In the genomic region with DNA sequence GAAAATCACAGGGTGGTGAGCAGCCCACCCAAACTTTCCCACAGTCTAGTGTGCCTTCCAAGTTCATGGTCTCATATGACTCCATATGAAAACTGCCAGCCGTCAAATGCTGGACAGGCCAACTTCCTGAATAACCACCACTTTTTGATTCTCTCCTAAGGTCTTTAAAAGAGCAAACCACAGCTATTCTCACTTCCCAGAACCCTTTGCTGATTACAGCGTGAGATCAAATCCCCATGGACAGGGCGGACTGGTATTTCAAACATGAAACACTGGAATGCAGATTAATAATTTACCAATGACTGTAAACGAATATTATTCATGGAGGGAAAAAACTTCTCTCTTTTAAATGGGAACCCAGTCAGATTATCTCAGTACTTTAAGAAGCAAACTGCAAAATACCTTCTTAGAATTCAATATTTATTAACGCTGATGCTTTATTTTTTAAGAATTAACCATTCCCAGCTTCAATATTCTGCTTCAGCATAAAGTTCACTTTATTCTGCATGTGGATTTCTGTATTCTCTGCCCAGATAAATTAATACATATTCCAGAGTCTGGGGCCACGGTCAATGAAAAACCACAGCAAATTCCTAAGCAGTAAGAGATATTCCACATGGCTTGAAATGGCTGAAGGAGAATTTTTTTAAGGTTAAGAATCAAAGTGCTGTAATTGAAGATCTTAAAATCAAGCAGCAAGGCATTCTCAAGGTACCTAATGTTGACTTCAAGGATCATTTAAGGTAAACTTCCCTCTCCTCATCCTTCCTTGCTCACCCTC, we compare ENCODE assay signal across 13 cellular contexts. TPM values are rescaled to one million over a fixed set of nuclear protein-coding genes. Genes with fewer than 3 reads are reported as not detected.
A peak's percentile ranks its signal among the peaks of the same experiment; 100 is the strongest.
DNase-seq lines count a peak whose midpoint lies in the region; ATAC-seq, FAIRE-seq and TF ChIP-seq lines count a peak whose summit lies in the region.
"Had no signal": no experiment of that assay in that cellular context is flagged by ENCODE, and none has a peak within 500 bp of the region (broad histone marks: within the 10 kb centered on the region; RNA-seq: fewer than 3 reads in every experiment).

No MANE protein-coding gene starts in this region.

- intact Hi-C loops in left ventricle myocardium superior (cut with micrococcal nuclease): no loop called here
- intact Hi-C loops in left ventricle myocardium inferior (cut with micrococcal nuclease): no loop called here
- intact Hi-C loops in GM12878 (cut with micrococcal nuclease; ENCODE audit: unreplicated experiment): loop anchor here (2.0 kb wide), 1 partner anchor 31 kb away; no protein-coding TSS in a partner anchor
- intact Hi-C loops in lower lobe of right lung (cut with DNase I): no loop called here
- intact Hi-C loops in aorta (cut with DNase I): no loop called here
- intact Hi-C loops in ovary (cut with DNase I): no loop called here

- no peak for TF ChIP-seq EP300 in GM12878 (IDR thresholded peaks at IDR 0.05; ENCODE audit: borderline replicate concordance in 1 of 2, control insufficient read depth in 1 of 2, low read depth in 2 of 2, low read length in 2 of 2)
- no peak for TF ChIP-seq EP300 in ovary (IDR thresholded peaks at IDR 0.05)

- 0 out of 2 replicates have a peak, but pooled peaks cover 6% of the 10 kb centered on the region for H4K20me1 ChIP-seq in GM12878 (ENCODE audit: control insufficient read depth, insufficient read depth)

- RAD21 ChIA-PET in GM12878 (lab: Charles Lee; ENCODE audit: unreplicated experiment): interaction anchor here (0.7 to 4.7 kb wide), 6 partner anchors 24 to 42 kb away, joined by 3 to 29 read pairs (median 4); no protein-coding TSS in a partner anchor

- H3K4me1 ChIP-seq in left ventricle myocardium inferior (peaks cover 36% of the 10 kb centered on the region), GM12878 (ENCODE audit: control insufficient read depth, insufficient read depth, low read length) (peaks cover 80% of the 10 kb centered on the region), lower lobe of right lung (peaks cover 28% of the 10 kb centered on the region), aorta (ENCODE audit: control insufficient read depth in 1 of 2, insufficient read depth in 2 of 2, low read length in 2 of 2) (peaks cover 5 to 10% of the 10 kb centered on the region in 2 donors), ovary (ENCODE audit: insufficient read depth) (peaks cover 4% of the 10 kb centered on the region)
- H3K4me1 ChIP-seq: BE2C had no signal

- H3K79me2 ChIP-seq in GM12878 (ENCODE audit: control insufficient read depth, insufficient read depth, low read length): peaks cover 89% of the 10 kb centered on the region

- H3K4me2 ChIP-seq in GM12878 (ENCODE audit: control insufficient read depth, insufficient read depth): peak overlapping the region; percentile 27; the same call in 1 of the 2 replicates

- DNase-seq in left ventricle myocardium superior (no peak), left ventricle myocardium inferior (no peak), GM12878 (ENCODE audit: low read depth, low spot score) (no peak), lower lobe of right lung (no peak), aorta (peak in 1 of 2 donors; percentile 56), ovary (no peak), SIG-M5 (lab: John Stamatoyannopoulos, UW) (no peak)
- no peak for DNase-seq in activated effector memory CD4-positive, alpha-beta T cell treated with anti-CD3 and anti-CD28 coated beads, Interleukin-2, amount 50 U/mL, for 16 hours
- DNase-seq: BE2C, NCI-H226, thyroid gland had no signal

- 67% methylated on average over 6 of the region's 6 CpGs for WGBS in GM12878 (ENCODE audit: insufficient coverage, insufficient replicate concordance, low lambda C conversion rate, missing lambda C conversion rate)
- 7 to 24% methylated on average over 6 of the region's 6 CpGs for WGBS in aorta, 2 donors
- 8 to 11% (median 8%) methylated on average over 6 of the region's 6 CpGs for WGBS in ovary, 3 donors

- TF ChIP-seq CTCF in left ventricle myocardium inferior (IDR thresholded peaks at IDR 0.05; ENCODE audit: borderline replicate concordance) (no peak), GM12878 (IDR thresholded peaks at IDR 0.05 in 2 of 3, conservative IDR thresholded peaks at IDR 0.05 in 1 of 3; ENCODE audit: control insufficient read depth in 2 of 3, extremely low read depth in 1 of 3, insufficient read depth in 1 of 3, low read depth in 3 of 3, low read length in 3 of 3) (no peak), lower lobe of right lung (IDR thresholded peaks at IDR 0.05) (no peak), ovary (IDR thresholded peaks at IDR 0.05) (no peak)

- H3K36me3 ChIP-seq in left ventricle myocardium inferior (no peaks in the 10 kb centered on the region), GM12878 (ENCODE audit: control insufficient read depth in 2 of 2, insufficient read depth in 2 of 2, low read length in 1 of 2) (peaks cover 0 to 9% of the 10 kb centered on the region in 2 experiments; a peak in 2 of 4 replicates), lower lobe of right lung (no peaks in the 10 kb centered on the region), aorta (ENCODE audit: control insufficient read depth in 1 of 2, insufficient read depth in 2 of 2, low read length in 1 of 2) (no peaks in the 10 kb centered on the region), ovary (no peaks in the 10 kb centered on the region)
- H3K36me3 ChIP-seq: BE2C, cardiac muscle cell, thyroid gland had no signal

- no TSS peak for BruUV-seq in GM12878 (replicated peaks; lab: Mats Ljungman, UMichigan)

- in situ Hi-C loops in GM12878 (cut with MboI): no loop called here

- ATAC-seq in left ventricle myocardium superior (peak; percentile 42), GM12878 (no peak; the same call in 2 of the 3 replicates), lower lobe of right lung (peak; percentile 69 to 78), aorta (ENCODE audit: low FRiP score) (peak; percentile 52)
- ATAC-seq: natural killer cell treated with Interleukin-12 subunit alpha and Interleukin-12 subunit beta and Interleukin-15 and Interleukin-18, amount 100 ng/mL, for 72 hours had no signal

- TF ChIP-seq POLR2A in GM12878 (IDR thresholded peaks at IDR 0.05; ENCODE audit: low read depth, low read length) (no peak), ovary (IDR thresholded peaks at IDR 0.05) (no peak)

- H2AFZ ChIP-seq in GM12878 (ENCODE audit: control insufficient read depth, low read depth, low read length): no peak overlapping the region

- H3K9me3 ChIP-seq in left ventricle myocardium inferior (replicated peaks): no peaks in the 10 kb centered on the region
- H3K9me3 ChIP-seq in GM12878 (replicated peaks; ENCODE audit: control insufficient read depth, insufficient read depth, low read length): no peaks in the 10 kb centered on the region
- H3K9me3 ChIP-seq in lower lobe of right lung: no peaks in the 10 kb centered on the region
- H3K9me3 ChIP-seq in aorta (ENCODE audit: control insufficient read depth, low read length): no peaks in the 10 kb centered on the region
- H3K9me3 ChIP-seq in ovary: no peaks in the 10 kb centered on the region
- H3K9me3 ChIP-seq: BE2C, thyroid gland had no signal

- no peak for FAIRE-seq in GM12878 (lab: Jason Lieb, UNC)

- H3K27ac ChIP-seq in left ventricle myocardium inferior (replicated peaks): no peak overlapping the region
- peak overlapping the region; percentile 48; the same call in 1 of the 2 replicates for H3K27ac ChIP-seq in GM12878 (ENCODE audit: control insufficient read depth, insufficient read depth)
- no peak overlapping the region for H3K27ac ChIP-seq in lower lobe of right lung
- no peak overlapping the region for H3K27ac ChIP-seq in aorta (ENCODE audit: low read depth in 1 of 2, low read length in 2 of 2)
- H3K27ac ChIP-seq in ovary: no peak overlapping the region
- H3K27ac ChIP-seq: cardiac muscle cell, thyroid gland had no signal

- no peaks in the 10 kb centered on the region for H3K27me3 ChIP-seq in left ventricle myocardium inferior (ENCODE audit: low read depth)
- H3K27me3 ChIP-seq in GM12878 (replicated peaks in 1 of 2; ENCODE audit: control insufficient read depth in 2 of 2, insufficient read depth in 2 of 2, low read length in 1 of 2): no peaks in the 10 kb centered on the region
- H3K27me3 ChIP-seq in lower lobe of right lung (ENCODE audit: low read depth): no peaks in the 10 kb centered on the region
- H3K27me3 ChIP-seq in aorta (ENCODE audit: control insufficient read depth in 1 of 2, insufficient read depth in 2 of 2, low read length in 1 of 2): no peaks in the 10 kb centered on the region
- no peaks in the 10 kb centered on the region for H3K27me3 ChIP-seq in ovary
- H3K27me3 ChIP-seq: cardiac muscle cell, thyroid gland had no signal

- POLR2A ChIA-PET in GM12878 (lab: Charles Lee): interaction anchor here (1.0 to 2.2 kb wide), 4 partner anchors 14 to 79 kb away, joined by 3 to 7 read pairs (median 5); no protein-coding TSS in a partner anchor

- TF ChIP-seq RAD21 in GM12878 (IDR thresholded peaks at IDR 0.05; ENCODE audit: insufficient read depth, low read depth, low read length): no peak

- H3K4me3 ChIP-seq in left ventricle myocardium inferior: no peak overlapping the region
- H3K4me3 ChIP-seq in GM12878: no peak overlapping the region
- H3K4me3 ChIP-seq in lower lobe of right lung: no peak overlapping the region
- H3K4me3 ChIP-seq in aorta (ENCODE audit: low read length in 2 of 2): no peak overlapping the region
- H3K4me3 ChIP-seq in ovary: no peak overlapping the region
- H3K4me3 ChIP-seq: cardiac muscle cell, thyroid gland had no signal

- H3K9ac ChIP-seq in GM12878 (ENCODE audit: control insufficient read depth, insufficient read depth, low read length): no peak overlapping the region

- SMC1A ChIA-PET in GM12878 (lab: Charles Lee; ENCODE audit: uncharacterized antibody, unreplicated experiment): interaction anchor here (0.7 to 6.4 kb wide), 13 partner anchors 9 to 105 kb away, joined by 3 to 46 read pairs (median 5); a partner anchor contains a TSS

- CTCF ChIA-PET in GM12878 (lab: Yijun Ruan, JAX): interaction anchor here (0.6 to 2.1 kb wide), 6 partner anchors 8 to 79 kb away, joined by 3 to 5 read pairs (median 3); no protein-coding TSS in a partner anchor

RNA-seq across cellular contexts. Expression of a gene that starts 42.9 kb away (rescaled TPM):
- total RNA-seq in left ventricle myocardium superior: 36.4 TPM
- 23.6 TPM for total RNA-seq in left ventricle myocardium inferior
- total RNA-seq in GM12878 (2013; cell fraction: nucleolus; rRNA removed): 732 and 834 TPM in 2 replicates
- total RNA-seq in GM12878 (2014; rRNA removed): 55.9 and 59.3 TPM in 2 replicates
- total RNA-seq in GM12878 (2014; rRNA removed; fragmentation: Illumina TruSeq; extraction: Trizol): 70.5 and 76.5 TPM in 2 replicates
- total RNA-seq in GM12878 (2021): 256 and 266 TPM in 2 replicates
- polyA plus RNA-seq in GM12878 (2011; ENCODE audit: low read depth): 15.6 TPM
- polyA plus RNA-seq in GM12878 (2011; rRNA removed): 33.3 and 68.3 TPM in 2 replicates
- polyA plus RNA-seq in GM12878 (2011; cell fraction: cytosol; rRNA removed): 16.2 and 18.4 TPM in 2 replicates
- 21.3 TPM in 2 replicates for polyA plus RNA-seq in GM12878 (2011; cell fraction: nucleus; rRNA removed)
- polyA plus RNA-seq in GM12878 (2012): 92.0 and 138 TPM in 2 replicates
- 77.9 and 93.5 TPM in 2 replicates for polyA plus RNA-seq in GM12878 (2014; fragmentation: Illumina TruSeq; extraction: Trizol)
- polyA plus RNA-seq in GM12878 (2014; fragmentation: Nextera tagmentation; extraction: Ambion mirVana): 10 to 100 TPM; 10.3 to 27.5 TPM
- 43.7 and 46.9 TPM in 2 replicates for polyA plus RNA-seq in GM12878 (2014; rRNA removed)
- polyA plus RNA-seq in GM12878 (2016; fragmentation: Nextera tagmentation; extraction: Ambion mirVana): 100 to 1,000 TPM; 189 to 191 TPM
- 25.2 and 53.3 TPM in 2 replicates for polyA minus RNA-seq in GM12878 (2011; rRNA and poly(A)+ RNA removed)
- 11.1 TPM in 2 replicates for polyA minus RNA-seq in GM12878 (2011; cell fraction: cytosol; rRNA and poly(A)+ RNA removed)
- polyA minus RNA-seq in GM12878 (2011; cell fraction: nucleus; rRNA and poly(A)+ RNA removed): 42.3 and 48.9 TPM in 2 replicates
- 59.4 TPM for total RNA-seq in lower lobe of right lung
- total RNA-seq in aorta: 100 to 1,000 TPM; 163 to 225 TPM
- 10 to 100 TPM; 44.6 to 47.3 TPM for polyA plus RNA-seq in aorta
- total RNA-seq in ovary: 10 to 100 TPM; 27.3 to 55.3 (median 44.8) TPM
- polyA plus RNA-seq in ovary: 10 to 100 TPM; 11.6 to 96.0 TPM
